In genomic region chr7:141587304-141587703, GRCh38 we compare ENCODE assay signal across 1 cellular context.
TF ChIP-seq lines count a peak whose summit lies in the region.

No MANE protein-coding gene starts in this region.

TF ChIP-seq in GM12878, 131 proteins besides CTCF, POLR2A, EP300 and RAD21 (continued from another document):
- TF ChIP-seq, protein P1, sequence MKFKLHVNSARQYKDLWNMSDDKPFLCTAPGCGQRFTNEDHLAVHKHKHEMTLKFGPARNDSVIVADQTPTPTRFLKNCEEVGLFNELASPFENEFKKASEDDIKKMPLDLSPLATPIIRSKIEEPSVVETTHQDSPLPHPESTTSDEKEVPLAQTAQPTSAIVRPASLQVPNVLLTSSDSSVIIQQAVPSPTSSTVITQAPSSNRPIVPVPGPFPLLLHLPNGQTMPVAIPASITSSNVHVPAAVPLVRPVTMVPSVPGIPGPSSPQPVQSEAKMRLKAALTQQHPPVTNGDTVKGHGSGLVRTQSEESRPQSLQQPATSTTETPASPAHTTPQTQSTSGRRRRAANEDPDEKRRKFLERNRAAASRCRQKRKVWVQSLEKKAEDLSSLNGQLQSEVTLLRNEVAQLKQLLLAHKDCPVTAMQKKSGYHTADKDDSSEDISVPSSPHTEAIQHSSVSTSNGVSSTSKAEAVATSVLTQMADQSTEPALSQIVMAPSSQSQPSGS (IDR thresholded peaks at IDR 0.05; ENCODE audit: low read length) = no peak
- TF ChIP-seq CHD2 (IDR thresholded peaks at IDR 0.05; ENCODE audit: borderline replicate concordance, low read depth, low read length) (no peak), RUNX3 (IDR thresholded peaks at IDR 0.05; ENCODE audit: low read length) (no peak), NFIC (IDR thresholded peaks at IDR 0.05; ENCODE audit: low read depth, low read length) (no peak), BACH1 (IDR thresholded peaks at IDR 0.05; ENCODE audit: borderline replicate concordance) (no peak), TAF1 (IDR thresholded peaks at IDR 0.05; ENCODE audit: borderline replicate concordance, low read depth, low read length) (no peak), HSF1 (IDR thresholded peaks at IDR 0.05; ENCODE audit: low read depth, low read length) (no peak), RELA (IDR thresholded peaks at IDR 0.05; ENCODE audit: borderline replicate concordance, partially characterized antibody) (no peak), STAT3 (IDR thresholded peaks at IDR 0.05; ENCODE audit: low read depth, low read length) (no peak)
